Comparison of ENCODE assay signal across 22 cellular contexts in the genomic region with DNA sequence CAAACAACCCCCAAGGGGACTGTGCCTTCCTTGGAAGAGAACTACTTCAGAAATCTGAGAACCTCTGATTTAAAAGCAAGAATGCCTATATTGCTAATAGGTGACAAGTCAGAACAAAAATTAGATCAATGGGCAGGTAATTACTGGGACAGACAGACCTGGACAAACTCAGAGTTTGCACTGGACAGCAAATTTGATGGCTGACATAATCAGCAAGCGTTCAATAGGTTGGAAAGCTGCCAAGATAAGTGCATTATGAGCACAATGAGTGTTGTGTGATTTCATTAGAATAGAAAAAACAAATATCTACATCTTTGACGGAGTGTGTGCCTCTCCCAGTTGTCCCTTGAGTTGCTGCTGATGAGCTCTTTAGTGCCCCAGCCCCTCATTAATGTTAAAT.
DNase-seq lines count a peak whose midpoint lies in the region; TF ChIP-seq lines count a peak whose summit lies in the region.
"Had no signal": no experiment of that assay in that cellular context is flagged by ENCODE, and none has a peak within 500 bp of the region (broad histone marks: within the 10 kb centered on the region; RNA-seq: fewer than 3 reads in every experiment).

No MANE protein-coding gene starts in this region.

- no peaks in the 10 kb centered on the region for H3K27me3 ChIP-seq in mammary epithelial cell (ENCODE audit: insufficient read depth, low read length)
- H3K27me3 ChIP-seq: MG63 had no signal

- H3K27ac Mint-ChIP-seq in type B pancreatic cell: peak overlapping the region; percentile 7
- H3K27ac Mint-ChIP-seq: B cell; CD4-positive, CD25-positive, alpha-beta regulatory T cell had no signal

- H3K36me3 ChIP-seq in mammary epithelial cell (ENCODE audit: insufficient read depth, low read length): no peaks in the 10 kb centered on the region
- H3K36me3 ChIP-seq: MG63 had no signal

- BruUV-seq in mammary epithelial cell (replicated peaks; lab: Mats Ljungman, UMichigan): no TSS peak

- no peaks in the 10 kb centered on the region for H3K9me3 ChIP-seq in mammary epithelial cell (replicated peaks; ENCODE audit: insufficient read depth, low read length)
- H3K9me3 ChIP-seq: MG63 had no signal

- H3K4me3 Mint-ChIP-seq in type B pancreatic cell: no peak overlapping the region
- H3K4me3 Mint-ChIP-seq: B cell; CD4-positive, CD25-positive, alpha-beta regulatory T cell had no signal

- CTCF ChIA-PET in mammary epithelial cell (lab: Charles Lee; ENCODE audit: low non-redundant PET): no interaction called here

- no peak overlapping the region for H3K9ac ChIP-seq in mammary epithelial cell (ENCODE audit: insufficient read depth, low read length)
- H3K9ac ChIP-seq: GM23248 had no signal

- TF ChIP-seq CTCF in type B pancreatic cell (conservative IDR thresholded peaks at IDR 0.05): no peak
- TF ChIP-seq CTCF in mammary epithelial cell (conservative IDR thresholded peaks at IDR 0.05 in 1 of 2, IDR thresholded peaks at IDR 0.05 in 1 of 2; ENCODE audit: extremely low read depth in 1 of 2, insufficient read depth in 1 of 2, low read depth in 1 of 2, low read length in 2 of 2): no peak

- no peaks in the 10 kb centered on the region for H3K79me2 ChIP-seq in mammary epithelial cell (ENCODE audit: insufficient read depth, low read length)

- no peak overlapping the region for H3K27ac ChIP-seq in mammary epithelial cell (ENCODE audit: insufficient read depth, low read depth, low read length)
- H3K27ac ChIP-seq: PC-9, RWPE1 had no signal

- H3K4me1 Mint-ChIP-seq in type B pancreatic cell (ENCODE audit: unreplicated experiment): peaks cover 46% of the 10 kb centered on the region
- H3K4me1 Mint-ChIP-seq: B cell; CD4-positive, CD25-positive, alpha-beta regulatory T cell had no signal

- intact Hi-C loops in mammary epithelial cell (cut with micrococcal nuclease): loop anchor here (10.0 kb wide), 1 partner anchor 331 kb away; no protein-coding TSS in a partner anchor

- dilution Hi-C loops in mammary epithelial cell (cut with HindIII; ENCODE audit: low sequenced_read_pairs): no loop called here

- WGBS in mammary epithelial cell (ENCODE audit: low coverage, missing lambda C conversion rate): 89% methylated on average over 2 of the region's 2 CpGs

- H3K4me1 ChIP-seq in mammary epithelial cell (ENCODE audit: insufficient read depth, low read length): peaks cover 28% of the 10 kb centered on the region

- H3K27me3 Mint-ChIP-seq in type B pancreatic cell: no peaks in the 10 kb centered on the region

- H2AFZ ChIP-seq in mammary epithelial cell (ENCODE audit: low read depth, low read length): no peak overlapping the region
- H2AFZ ChIP-seq: GM23248, PC-9 had no signal

- DNase-seq in NCI-H1417 (lab: John Stamatoyannopoulos, UW): peak in 2 of 3 experiments; percentile 56 to 79
- DNase-seq in NCI-H1417 treated with DMSO at 0.1 percent for 48 hours (lab: John Stamatoyannopoulos, UW): no peak
- DNase-seq in NCI-H345 (lab: John Stamatoyannopoulos, UW): peak; percentile 46
- DNase-seq in SK-N-DZ (ENCODE audit: low spot score): peak; percentile 97
- no peak for DNase-seq in type B pancreatic cell (ENCODE audit: extremely low spot score, unreplicated experiment)
- DNase-seq in NCI-H2029 treated with DMSO at 0.1 percent for 48 hours (lab: John Stamatoyannopoulos, UW): no peak
- no peak for DNase-seq in mammary epithelial cell
- DNase-seq in occipital lobe (lab: John Stamatoyannopoulos, UW): no peak
- DNase-seq: CD4-positive, CD25-positive, alpha-beta regulatory T cell; DMS79; GM23248; HCEC 1CT; Kasumi-1; MG63; NCI-H1048; NCI-H187; NCI-H446; NCI-H82; PC-9; SW 1271 had no signal

- no peak overlapping the region for H3K4me3 ChIP-seq in mammary epithelial cell (replicated peaks in 1 of 3; ENCODE audit: insufficient read depth in 1 of 3, low read depth in 2 of 3, low read length in 3 of 3)
- H3K4me3 ChIP-seq: GM23248, MG63, PC-9 had no signal

- no peak overlapping the region for H3K4me2 ChIP-seq in mammary epithelial cell (ENCODE audit: insufficient read depth, low read depth, low read length)
- H3K4me2 ChIP-seq: PC-9 had no signal

- H3K9me3 Mint-ChIP-seq in type B pancreatic cell: no peaks in the 10 kb centered on the region

- no peaks in the 10 kb centered on the region for H3K36me3 Mint-ChIP-seq in type B pancreatic cell
- H3K36me3 Mint-ChIP-seq: CD4-positive, CD25-positive, alpha-beta regulatory T cell had no signal

- in situ Hi-C loops in mammary epithelial cell (cut with MboI; ENCODE audit: low sequenced_read_pairs in 2 of 2): loop anchor here (10.0 kb wide), 1 partner anchor 211 kb away; no protein-coding TSS in a partner anchor

- no peaks in the 10 kb centered on the region for H4K20me1 ChIP-seq in mammary epithelial cell (ENCODE audit: insufficient read depth, low read length)

Comparison
In these comparisons a context has a peak if more than half of its experiments do, and no peak if none do; other contexts are left out.
1. DNase-seq: peak in NCI-H1417 (2 of 3), NCI-H345 (single experiment) and SK-N-DZ (single experiment); none in NCI-H1417 treated with DMSO at 0.1 percent for 48 hours (single experiment), type B pancreatic cell (single experiment), NCI-H2029 treated with DMSO at 0.1 percent for 48 hours (single experiment), mammary epithelial cell (single experiment) and occipital lobe (single experiment).